8 cellular contexts compared by ENCODE assay signal in genomic region chr6:5995705-5996686, GRCh38. TPM values are rescaled to one million over a fixed set of nuclear protein-coding genes. Genes with fewer than 3 reads are reported as not detected.
DNase-seq lines count a peak whose midpoint lies in the region; ATAC-seq, FAIRE-seq and TF ChIP-seq lines count a peak whose summit lies in the region.

No MANE protein-coding gene starts in this region.

- H3K4me1 ChIP-seq in HAP-1 (peaks cover 12% of the 10 kb centered on the region), H1 (replicated peaks in 1 of 4; ENCODE audit: control insufficient read depth in 3 of 4, insufficient read depth in 4 of 4, low read length in 3 of 4) (peaks cover 4 to 25% (median 17%) of the 10 kb centered on the region in 4 experiments), upper lobe of right lung (peaks cover 21% of the 10 kb centered on the region)

- no peak overlapping the region for H2BK15ac ChIP-seq in H1 (ENCODE audit: low read length)

- no peaks in the 10 kb centered on the region for H3K79me1 ChIP-seq in H1 (ENCODE audit: low read depth, low read length)

- H3K9me3 ChIP-seq in HAP-1 (no peaks in the 10 kb centered on the region), H1 (ENCODE audit: insufficient read depth in 2 of 2, low read depth in 1 of 2, low read length in 1 of 2) (no peaks in the 10 kb centered on the region), upper lobe of right lung (no peaks in the 10 kb centered on the region)

- H3K18ac ChIP-seq in H1 (ENCODE audit: extremely low read depth, low read length), result no peak overlapping the region

- H3K36me3 ChIP-seq in HAP-1 (replicated peaks) (peaks cover 8% of the 10 kb centered on the region), H1 (ENCODE audit: control insufficient read depth in 2 of 4, insufficient read depth in 4 of 4, low read length in 3 of 4) (no peaks in the 10 kb centered on the region), upper lobe of right lung (no peaks in the 10 kb centered on the region)

- peaks cover 31% of the 10 kb centered on the region for H3K4me1 Mint-ChIP-seq in mesothelial cell of epicardium

- peak; percentile 25 for TF ChIP-seq CTCF in AG09319 (IDR thresholded peaks at IDR 0.05; ENCODE audit: low read depth, low read length)
- peak in 2 of 3 experiments; percentile 26 to 59; a peak in 2 of 4 replicates for TF ChIP-seq CTCF in H1 (IDR thresholded peaks at IDR 0.05; ENCODE audit: control extremely low read depth in 1 of 3, insufficient read depth in 1 of 3, low read depth in 1 of 3, low read length in 3 of 3)
- no peak for TF ChIP-seq CTCF in mesothelial cell of epicardium (IDR thresholded peaks at IDR 0.05; ENCODE audit: unreplicated experiment)
- peak; percentile 37 for TF ChIP-seq CTCF in upper lobe of right lung (IDR thresholded peaks at IDR 0.05)

- CTCF ChIA-PET in H1 (lab: Charles Lee; ENCODE audit: partially characterized antibody), result interaction anchor here (0.6 to 4.2 kb wide), 13 partner anchors 8 to 913 kb away, joined by 3 to 27 read pairs (median 3); partner anchors contain the start of gene NRN1

- H3K4me3 ChIP-seq in HAP-1 (peak overlapping the region; percentile 31), H1 (ENCODE audit: extremely low read depth in 1 of 4, insufficient read depth in 2 of 4, low read depth in 3 of 4, low read length in 4 of 4) (peak overlapping the region; percentile 38 to 60 (median 50); a peak in 7 of 8 replicates), upper lobe of right lung (peak overlapping the region; percentile 68)

- H3K9me3 Mint-ChIP-seq in mesothelial cell of epicardium, result no peaks in the 10 kb centered on the region

- POLR2A ChIA-PET in H1 (lab: Charles Lee; ENCODE audit: partially characterized antibody), result no interaction called here

- no peak overlapping the region for H3K9ac ChIP-seq in H1 (replicated peaks in 1 of 4; ENCODE audit: extremely low read depth in 1 of 4, low read depth in 3 of 4, low read length in 3 of 4)

- peaks cover 6 to 28% of the 10 kb centered on the region in 2 experiments for H4K20me1 ChIP-seq in H1 (replicated peaks in 1 of 2; ENCODE audit: control insufficient read depth in 1 of 2, insufficient read depth in 2 of 2, low read length in 2 of 2)

- intact Hi-C loops in upper lobe of right lung (cut with DNase I), result no loop called here

- peak; percentile 83 for ATAC-seq in upper lobe of right lung

- TF ChIP-seq POLR2A in H1 (IDR thresholded peaks at IDR 0.05; ENCODE audit: control extremely low read depth in 1 of 2, low read depth in 2 of 2, low read length in 2 of 2) (no peak), erythroblast (IDR thresholded peaks at IDR 0.05; ENCODE audit: low read length) (no peak)

- H3K27me3 ChIP-seq in HAP-1 (ENCODE audit: low read depth) (no peaks in the 10 kb centered on the region), H1 (replicated peaks in 1 of 4; ENCODE audit: control insufficient read depth in 3 of 4, extremely low read depth in 1 of 4, insufficient read depth in 3 of 4, low read length in 3 of 4) (peaks cover 73 to 99% (median 95%) of the 10 kb centered on the region in 4 experiments), upper lobe of right lung (peaks cover 89% of the 10 kb centered on the region)

- H3K27me3 Mint-ChIP-seq in mesothelial cell of epicardium (ENCODE audit: low read depth), result peaks cover 100% of the 10 kb centered on the region

- no peak overlapping the region for H2BK5ac ChIP-seq in H1 (ENCODE audit: low read depth, low read length)

- H2AK5ac ChIP-seq in H1 (ENCODE audit: low read depth, low read length), result 0 out of 2 replicates have a peak overlapping the region, but pooled peaks have one; percentile 0

- H3K23me2 ChIP-seq in H1 (ENCODE audit: low read depth, low read length), result peaks cover 14% of the 10 kb centered on the region

- FAIRE-seq in H1 (lab: Jason Lieb, UNC), result no peak

- peak overlapping the region; percentile 22; the same call in 1 of the 2 replicates for H4K8ac ChIP-seq in H1 (ENCODE audit: extremely low read depth, insufficient read depth, low read length)

- H3K56ac ChIP-seq in H1 (replicated peaks; ENCODE audit: insufficient read length, low read depth, low read length), result no peak overlapping the region

- no peak overlapping the region for H2AFZ ChIP-seq in H1 (ENCODE audit: low read length)

- peak overlapping the region; percentile 35; the same call in 1 of the 2 replicates for H2BK12ac ChIP-seq in H1 (ENCODE audit: low read depth, low read length)

- no peak overlapping the region for H2BK20ac ChIP-seq in H1 (ENCODE audit: low read length)

- no peak overlapping the region for H4K5ac ChIP-seq in H1 (ENCODE audit: insufficient read length, low read depth, low read length)

- no peak for DNase-seq in AG09319 (ENCODE audit: extremely low read depth, low read depth)
- DNase-seq in HAP-1 (ENCODE audit: low spot score in 2 of 2), result peak; percentile 84 to 95
- DNase-seq in SK-MEL-5 (ENCODE audit: low read depth, low spot score), result peak; percentile 94
- peak in 1 of 2 experiments; percentile 85 for DNase-seq in H1 (ENCODE audit: low read depth in 1 of 2, low spot score in 2 of 2)
- DNase-seq in mesothelial cell of epicardium (ENCODE audit: low spot score in 2 of 2, unreplicated experiment in 2 of 2), result no peak
- DNase-seq in upper lobe of right lung, result peak; percentile 85
- DNase-seq in D341Med (ENCODE audit: low spot score), result no peak
- no peak for DNase-seq in erythroblast (lab: John Stamatoyannopoulos, UW)

- H3K27ac ChIP-seq in H1 (ENCODE audit: low read depth, low read length), result no peak overlapping the region
- peak overlapping the region; percentile 73 for H3K27ac ChIP-seq in upper lobe of right lung

- peaks cover 4% of the 10 kb centered on the region for H3K36me3 Mint-ChIP-seq in mesothelial cell of epicardium

- H3K4me2 ChIP-seq in H1 (ENCODE audit: insufficient read depth in 1 of 2, low read depth in 2 of 2, low read length in 2 of 2), result peak overlapping the region; percentile 73 to 86

- TF ChIP-seq EP300 in H1 (IDR thresholded peaks at IDR 0.05; ENCODE audit: borderline replicate concordance in 1 of 2, low read depth in 2 of 2, low read length in 2 of 2), result no peak

- H3K4me3 Mint-ChIP-seq in mesothelial cell of epicardium, result peak overlapping the region; percentile 68

- no peak overlapping the region for H4K91ac ChIP-seq in H1 (replicated peaks; ENCODE audit: insufficient read length, low read length)

- no peaks in the 10 kb centered on the region for H3K79me2 ChIP-seq in H1 (ENCODE audit: control insufficient read depth in 1 of 2, insufficient read depth in 2 of 2, low read length in 2 of 2)

- H3K4ac ChIP-seq in H1 (replicated peaks; ENCODE audit: insufficient read length, low read depth, low read length), result no peak overlapping the region

- no peak overlapping the region for H3K23ac ChIP-seq in H1 (ENCODE audit: insufficient read length)

- no peak overlapping the region for H2BK120ac ChIP-seq in H1 (replicated peaks; ENCODE audit: low read depth, low read length)

- peak overlapping the region; percentile 25 for H3K27ac Mint-ChIP-seq in mesothelial cell of epicardium

- no peak overlapping the region for H3K14ac ChIP-seq in H1 (ENCODE audit: insufficient read length)

- in situ Hi-C loops in HAP-1 (cut with MboI; ENCODE audit: low sequenced_read_pairs), result no loop called here
- in situ Hi-C loops in SK-MEL-5 (cut with HindIII; ENCODE audit: low pct_unique_long_range_greater_than_20kb, low sequenced_read_pairs), result no loop called here

- 8% methylated on average over 39 of the region's 50 CpGs; no CpG with 5 or more reads in 1 of the 2 experiments for WGBS in H1 (ENCODE audit: extremely low coverage in 1 of 2, insufficient coverage in 1 of 2, insufficient read length in 1 of 2, insufficient replicate concordance in 2 of 2, low coverage in 1 of 2, low lambda C conversion rate in 2 of 2, missing lambda C conversion rate in 1 of 2), 2 experiments

- peak; percentile 27 to 28; a peak in 1 of 4 replicates for TF ChIP-seq RAD21 in H1 (IDR thresholded peaks at IDR 0.05 in 1 of 2, conservative IDR thresholded peaks at IDR 0.05 in 1 of 2; ENCODE audit: low read depth in 2 of 2, low read length in 2 of 2)

TF ChIP-seq in H1, 55 proteins besides CTCF, POLR2A, EP300 and RAD21 (continues in another document):
- TF ChIP-seq RXRA (IDR thresholded peaks at IDR 0.05; ENCODE audit: insufficient read depth, low read depth, low read length) (no peak), EZH2 (IDR thresholded peaks at IDR 0.05; ENCODE audit: low read depth, low read length, severe bottlenecking) (peak; percentile 18), GABPA (IDR thresholded peaks at IDR 0.05; ENCODE audit: borderline replicate concordance, insufficient read depth, low read length) (no peak), SP1 (IDR thresholded peaks at IDR 0.05; ENCODE audit: low read depth, low read length) (no peak), KDM4A (IDR thresholded peaks at IDR 0.05; ENCODE audit: low read depth, low read length, severe bottlenecking) (peak; percentile 76), ZNF274 (IDR thresholded peaks at IDR 0.05; ENCODE audit: borderline replicate concordance, extremely low read depth, low read length) (no peak), BCL11A (IDR thresholded peaks at IDR 0.05; ENCODE audit: low read depth in 2 of 2, low read length in 2 of 2) (no peak), EGR1 (IDR thresholded peaks at IDR 0.05; ENCODE audit: borderline replicate concordance, low read depth, low read length) (no peak), SRF (IDR thresholded peaks at IDR 0.05; ENCODE audit: low read depth, low read length) (no peak)
- TF ChIP-seq, protein P1, sequence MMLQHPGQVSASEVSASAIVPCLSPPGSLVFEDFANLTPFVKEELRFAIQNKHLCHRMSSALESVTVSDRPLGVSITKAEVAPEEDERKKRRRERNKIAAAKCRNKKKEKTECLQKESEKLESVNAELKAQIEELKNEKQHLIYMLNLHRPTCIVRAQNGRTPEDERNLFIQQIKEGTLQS (IDR thresholded peaks at IDR 0.05; ENCODE audit: insufficient read depth, low read depth, low read length), result no peak

RNA-seq across cellular contexts. Expression of gene NRN1, which starts 10.7 kb away (rescaled TPM):
- total RNA-seq in SK-MEL-5 (2014; rRNA removed; shearing (Covaris generic)), result 57.4 and 64.2 TPM in 2 replicates
- polyA plus RNA-seq in SK-MEL-5 (2015; cell fraction: cytosol; rRNA removed), result 22.7 and 23.7 TPM in 2 replicates
- 8.9 and 9.1 TPM in 2 replicates for polyA plus RNA-seq in SK-MEL-5 (2015; cell fraction: nucleus; rRNA removed)
- 0.26 TPM in 1 of 2 replicates, not detected in the other for total RNA-seq in H1 (2021; fragmentation: NEBNext Ultra II Directional; extraction: Animal tissue kit (Norgen Biotek cat#: 25700))
- 0.06 and 0.11 TPM in 2 replicates for polyA plus RNA-seq in H1 (2011; rRNA removed)
- polyA plus RNA-seq in H1 (2011; cell fraction: cytosol; rRNA removed), result 0.10 TPM
- not detected for polyA plus RNA-seq in H1 (2011; cell fraction: nucleus; rRNA removed)
- polyA plus RNA-seq in H1 (2012, experiment 1 of 2), result 0.19 to 0.25 TPM in 2 of 4 replicates, not detected in the others
- polyA plus RNA-seq in H1 (2012, experiment 2 of 2), result not detected
- polyA plus RNA-seq in H1 (2013, experiment 1 of 2), result 0.26 TPM
- 0.28 TPM for polyA plus RNA-seq in H1 (2013, experiment 2 of 2)
- polyA minus RNA-seq in H1 (2011; rRNA and poly(A)+ RNA removed), result not detected in 2 replicates
- polyA minus RNA-seq in H1 (2011; cell fraction: cytosol; rRNA and poly(A)+ RNA removed), result not detected
- not detected for polyA minus RNA-seq in H1 (2011; cell fraction: nucleus; rRNA and poly(A)+ RNA removed)
- not detected in 3 replicates for total RNA-seq in mesothelial cell of epicardium
- 24.4 TPM for total RNA-seq in upper lobe of right lung

Comparison
In these comparisons a context has a peak if more than half of its experiments do, and no peak if none do; other contexts are left out.
1. DNase-seq: peak in HAP-1 (2 of 2), SK-MEL-5 (single experiment) and upper lobe of right lung (single experiment); none in AG09319 (single experiment), mesothelial cell of epicardium (0 of 2), D341Med (single experiment) and erythroblast (0 of 2).
2. RNA of gene NRN1, which starts 10.7 kb away (total RNA-seq): 57.4 to 64.2 TPM in SK-MEL-5 and 24.4 TPM in upper lobe of right lung (single experiment); 0.26 TPM in H1 and not detected in mesothelial cell of epicardium; every median in the first group is over 10 times any median in the second.
3. Peak in every context shown above with its lines, with median percentiles within 50 percentile points of each other: H3K4me3 ChIP-seq.